Comparison of ENCODE assay signal across 25 cellular contexts in genomic region chr5:155001523-155001922, GRCh38. TPM values are rescaled to one million over a fixed set of nuclear protein-coding genes. Genes with fewer than 3 reads are reported as not detected.
A peak's percentile ranks its signal among the peaks of the same experiment; 100 is the strongest.
DNase-seq lines count a peak whose midpoint lies in the region; ATAC-seq, FAIRE-seq and TF ChIP-seq lines count a peak whose summit lies in the region.
"Had no signal": no experiment of that assay in that cellular context is flagged by ENCODE, and none has a peak within 500 bp of the region (broad histone marks: within the 10 kb centered on the region; RNA-seq: fewer than 3 reads in every experiment).

No MANE protein-coding gene starts in this region.

- CTCF ChIA-PET in HepG2 (lab: Yijun Ruan, JAX; ENCODE audit: low intra/inter-chr PET ratio, low total read pairs): no interaction called here
- CTCF ChIA-PET in Panc1 (lab: Charles Lee): no interaction called here

- intact Hi-C loops in HepG2 (cut with micrococcal nuclease; ENCODE audit: unreplicated experiment): loop anchor here (10.0 kb wide), 1 partner anchor 357 kb away; no protein-coding TSS in a partner anchor
- intact Hi-C loops in right lobe of liver (cut with DNase I): no loop called here
- intact Hi-C loops in Panc1 (cut with micrococcal nuclease; ENCODE audit: unreplicated experiment): no loop called here

- TF ChIP-seq EP300 in HepG2 (IDR thresholded peaks at IDR 0.05; ENCODE audit: low read depth in 2 of 2, low read length in 2 of 2) (no peak), HepG2 (CRISPR knock-in tag; IDR thresholded peaks at IDR 0.05; ENCODE audit: borderline replicate concordance) (no peak)

- H3K9ac ChIP-seq in HepG2 (ENCODE audit: insufficient read depth, low read depth, low read length): no peak overlapping the region
- H3K9ac ChIP-seq in keratinocyte (ENCODE audit: control insufficient read depth, extremely low read depth, insufficient read depth, low read length): no peak overlapping the region

- H3K4me3 ChIP-seq in HepG2 (replicated peaks in 1 of 3; ENCODE audit: insufficient read depth in 1 of 3, low read depth in 2 of 3, low read length in 3 of 3) (no peak overlapping the region), right lobe of liver (no peak overlapping the region), Panc1 (ENCODE audit: low read depth in 2 of 2, low read length in 2 of 2) (no peak overlapping the region), keratinocyte (ENCODE audit: control insufficient read depth in 2 of 3, extremely low read depth in 1 of 3, insufficient read depth in 2 of 3, low read depth in 1 of 3, low read length in 3 of 3) (no peak overlapping the region)
- H3K4me3 ChIP-seq: HAP-1 had no signal

- H2AFZ ChIP-seq in HepG2 (ENCODE audit: low read length) (no peak overlapping the region), keratinocyte (ENCODE audit: control insufficient read depth, low read length) (peak overlapping the region; percentile 17)

- WGBS in HepG2 (ENCODE audit: low lambda C conversion rate): 20% methylated on average over 4 of the region's 4 CpGs
- 75% methylated on average over 2 of the region's 4 CpGs for WGBS in right lobe of liver (ENCODE audit: insufficient coverage, low coverage, low lambda C conversion rate, missing lambda C conversion rate)

- ATAC-seq in HepG2 (peak; percentile 60), right lobe of liver (no peak), Panc1 (peak; percentile 22; the same call in 1 of the 2 replicates), HG03442 (IDR thresholded peaks at IDR 0.05; ENCODE audit: unreplicated experiment) (no peak)

- H4K20me1 ChIP-seq in HepG2 (ENCODE audit: insufficient read depth, low read length) (no peaks in the 10 kb centered on the region), keratinocyte (ENCODE audit: control insufficient read depth, extremely low read depth, insufficient read depth, low read length) (no peaks in the 10 kb centered on the region)

- H3K9me3 ChIP-seq in HepG2 (ENCODE audit: low read length): no peaks in the 10 kb centered on the region
- no peaks in the 10 kb centered on the region for H3K9me3 ChIP-seq in right lobe of liver
- H3K9me3 ChIP-seq in Panc1 (ENCODE audit: control insufficient read depth, insufficient read depth, low read depth, low read length): no peaks in the 10 kb centered on the region
- H3K9me3 ChIP-seq in keratinocyte (ENCODE audit: control insufficient read depth, low read depth, low read length): no peaks in the 10 kb centered on the region
- H3K9me3 ChIP-seq: BE2C, HAP-1 had no signal

- H3K27ac ChIP-seq in HepG2 (ENCODE audit: extremely low read length, insufficient read depth, low read length) (no peak overlapping the region), right lobe of liver (no peak overlapping the region), Panc1 (ENCODE audit: low read length) (no peak overlapping the region), keratinocyte (ENCODE audit: control insufficient read depth, insufficient read depth, low read length) (no peak overlapping the region)
- H3K27ac ChIP-seq: HL-60 had no signal

- FAIRE-seq in HepG2 (lab: Jason Lieb, UNC): no peak
- no peak for FAIRE-seq in keratinocyte (lab: Jason Lieb, UNC)
- FAIRE-seq: G401.6, GM12891, GM19239, H1 had no signal

- POLR2A ChIA-PET in HepG2 (lab: Yijun Ruan, JAX) (no interaction called here), Panc1 (lab: Charles Lee) (no interaction called here)

- TF ChIP-seq CTCF in HepG2 (CRISPR knock-in tag; IDR thresholded peaks at IDR 0.05) (no peak), right lobe of liver (IDR thresholded peaks at IDR 0.05) (no peak), Panc1 (IDR thresholded peaks at IDR 0.05) (no peak), keratinocyte (optimal IDR thresholded peaks at IDR 0.05 in 1 of 3, IDR thresholded peaks at IDR 0.05 in 1 of 3, conservative IDR thresholded peaks at IDR 0.05 in 1 of 3; ENCODE audit: extremely low read depth in 1 of 3, insufficient read depth in 2 of 3, low read length in 3 of 3) (no peak)

- no peaks in the 10 kb centered on the region for H3K27me3 ChIP-seq in HepG2 (ENCODE audit: control insufficient read depth in 1 of 2, insufficient read depth in 2 of 2, low read length in 2 of 2)
- H3K27me3 ChIP-seq in right lobe of liver: no peaks in the 10 kb centered on the region
- H3K27me3 ChIP-seq in Panc1 (ENCODE audit: control insufficient read depth, insufficient read depth, low read length): no peaks in the 10 kb centered on the region
- H3K27me3 ChIP-seq in keratinocyte (ENCODE audit: control insufficient read depth, extremely low read depth, insufficient read depth, low read length): no peaks in the 10 kb centered on the region
- H3K27me3 ChIP-seq: BE2C had no signal

- DNase-seq in HepG2 (ENCODE audit: low spot score) (no peak), right lobe of liver (no peak), Panc1 (ENCODE audit: low read depth, low spot score) (no peak), keratinocyte (ENCODE audit: low read depth, low spot score) (no peak), A172 (ENCODE audit: low spot score) (no peak)
- DNase-seq in stimulated activated CD4-positive, alpha-beta T cell treated with anti-CD3 and anti-CD28 coated beads, Interleukin-1b, Interleukin-23, amount 100 ng/mL, for 48 hours: no peak
- DNase-seq: 8988T; BE2C; C1 segment of cervical spinal cord; CD4-positive, CD25-positive, alpha-beta regulatory T cell; CD8-positive, alpha-beta memory T cell; COR-L47; DMS 273 treated with DMSO at 0.1 percent for 48 hours; DMS53; DND-41; KG1 had no signal

- no peak for TF ChIP-seq RAD21 in HepG2 (CRISPR knock-in tag; IDR thresholded peaks at IDR 0.05)

- H3K4me1 ChIP-seq in HepG2 (ENCODE audit: insufficient read depth, low read length) (peaks cover 1% of the 10 kb centered on the region; the same call in 1 of the 2 replicates), right lobe of liver (no peaks in the 10 kb centered on the region), Panc1 (ENCODE audit: control insufficient read depth, insufficient read depth, low read length) (no peaks in the 10 kb centered on the region; the same call in 1 of the 2 replicates), keratinocyte (ENCODE audit: control insufficient read depth, extremely low read depth, insufficient read depth, low read length) (peaks cover 12% of the 10 kb centered on the region)
- H3K4me1 ChIP-seq: BE2C, HAP-1 had no signal

- no peaks in the 10 kb centered on the region for H3K9me1 ChIP-seq in keratinocyte (ENCODE audit: control insufficient read depth, extremely low read depth, insufficient read depth, low read length)

- BruUV-seq in HepG2 (replicated peaks; lab: Mats Ljungman, UMichigan) (no TSS peak), Panc1 (replicated peaks; lab: Mats Ljungman, UMichigan) (no TSS peak)

- in situ Hi-C loops in HepG2 (cut with HindIII; ENCODE audit: extremely low pct_ligation_motif_present, low pct_unique_long_range_greater_than_20kb) (loop anchor here (10.0 kb wide), 1 partner anchor 357 kb away; no protein-coding TSS in a partner anchor), Panc1 (cut with HindIII; ENCODE audit: low pct_unique_long_range_greater_than_20kb, low sequenced_read_pairs) (no loop called here)

- TF ChIP-seq POLR2A in HepG2 (IDR thresholded peaks at IDR 0.05; ENCODE audit: insufficient read depth in 1 of 2, low read depth in 2 of 2, low read length in 2 of 2) (no peak), right lobe of liver (IDR thresholded peaks at IDR 0.05) (no peak)

- H3K79me2 ChIP-seq in HepG2 (ENCODE audit: insufficient read depth, low read length) (no peaks in the 10 kb centered on the region), keratinocyte (ENCODE audit: control insufficient read depth, insufficient read depth, low read length) (no peaks in the 10 kb centered on the region)

- H3K36me3 ChIP-seq in HepG2 (replicated peaks in 1 of 2; ENCODE audit: control insufficient read depth in 1 of 2, insufficient read depth in 2 of 2, low read length in 2 of 2): no peaks in the 10 kb centered on the region
- H3K36me3 ChIP-seq in right lobe of liver: no peaks in the 10 kb centered on the region
- H3K36me3 ChIP-seq in Panc1 (ENCODE audit: control insufficient read depth, insufficient read depth, low read length): no peaks in the 10 kb centered on the region
- no peaks in the 10 kb centered on the region for H3K36me3 ChIP-seq in keratinocyte (ENCODE audit: control insufficient read depth in 2 of 2, extremely low read depth in 1 of 2, insufficient read depth in 2 of 2, low read length in 2 of 2)
- H3K36me3 ChIP-seq: BE2C, HAP-1 had no signal

- dilution Hi-C loops in keratinocyte (cut with MboI; ENCODE audit: extremely low pct_ligation_motif_present, low sequenced_read_pairs): no loop called here

- H3K4me2 ChIP-seq in HepG2 (ENCODE audit: low read depth, low read length) (peak overlapping the region; percentile 32; the same call in 1 of the 2 replicates), keratinocyte (ENCODE audit: control insufficient read depth, extremely low read depth, insufficient read depth, low read depth, low read length) (no peak overlapping the region)

RNA-seq across cellular contexts. Expression of gene KIF4B, which starts 12.0 kb away (rescaled TPM):
- total RNA-seq in HepG2 (2016; rRNA removed; fragmentation: Illumina TruSeq; extraction: Trizol) (0.04 and 0.11 TPM in 2 replicates), right lobe of liver (not detected), Panc1 (2021; ENCODE audit: unreplicated experiment) (0.10 TPM)
- total RNA-seq in HepG2 (2016; cell fraction: cytosol; rRNA removed; fragmentation: Illumina TruSeq; extraction: Trizol; ENCODE audit: low read depth): not detected in 2 replicates
- 0.12 TPM in 1 of 2 replicates, not detected in the other for total RNA-seq in HepG2 (2016; cell fraction: insoluble cytoplasmic fraction; rRNA removed; fragmentation: Illumina TruSeq; extraction: Trizol)
- not detected in 2 replicates for total RNA-seq in HepG2 (2016; cell fraction: membrane; rRNA removed; fragmentation: Illumina TruSeq; extraction: Trizol)
- 0.12 TPM in 1 of 2 replicates, not detected in the other for total RNA-seq in HepG2 (2016; cell fraction: nucleus; rRNA removed; fragmentation: Illumina TruSeq; extraction: Trizol)
- polyA plus RNA-seq in HepG2 (2011; rRNA removed) (not detected in 2 replicates), keratinocyte (not detected in 3 replicates)
- 0.01 TPM in 1 of 2 replicates, not detected in the other for polyA plus RNA-seq in HepG2 (2011; cell fraction: cytosol; rRNA removed)
- 0.02 TPM in 1 of 2 replicates, not detected in the other for polyA plus RNA-seq in HepG2 (2011; cell fraction: nucleus; rRNA removed)
- polyA plus RNA-seq in HepG2 (2012): 0.04 and 0.05 TPM in 2 replicates
- not detected in 2 replicates for polyA plus RNA-seq in HepG2 (2016; cell fraction: cytosol; fragmentation: Illumina TruSeq; extraction: Trizol; ENCODE audit: low read depth)
- not detected in 2 replicates for polyA plus RNA-seq in HepG2 (2016; cell fraction: insoluble cytoplasmic fraction; fragmentation: Illumina TruSeq; extraction: Trizol; ENCODE audit: low read depth)
- polyA plus RNA-seq in HepG2 (2016; cell fraction: membrane; fragmentation: Illumina TruSeq; extraction: Trizol; ENCODE audit: low read depth): not detected in 2 replicates
- polyA plus RNA-seq in HepG2 (2016; cell fraction: nucleus; fragmentation: Illumina TruSeq; extraction: Trizol; ENCODE audit: insufficient read depth, low read depth): not detected in 2 replicates
- polyA minus RNA-seq in HepG2 (2011; rRNA and poly(A)+ RNA removed; ENCODE audit: low replicate concordance): 0.12 TPM in 1 of 2 replicates, not detected in the other
- polyA minus RNA-seq in HepG2 (2011; cell fraction: cytosol; rRNA and poly(A)+ RNA removed): not detected in 2 replicates
- polyA minus RNA-seq in HepG2 (2011; cell fraction: nucleus; rRNA and poly(A)+ RNA removed): 0.13 and 0.37 TPM in 2 replicates
- polyA plus RNA-seq in Panc1 (2012; ENCODE audit: insufficient read length): 0.15 TPM
- 0.07 TPM for polyA plus RNA-seq in keratinocyte (2011; ENCODE audit: low read depth)
- not detected in 2 replicates for polyA plus RNA-seq in keratinocyte (2011; cell fraction: cytosol; rRNA removed)
- 0.03 and 0.04 TPM in 2 replicates for polyA plus RNA-seq in keratinocyte (2011; cell fraction: nucleus; rRNA removed)
- 0.06 TPM in 1 of 2 replicates, not detected in the other for polyA plus RNA-seq in keratinocyte (2012; ENCODE audit: low replicate concordance)
- not detected in 3 replicates for polyA minus RNA-seq in keratinocyte
- polyA minus RNA-seq in keratinocyte (2011; cell fraction: cytosol; rRNA and poly(A)+ RNA removed): not detected
- polyA minus RNA-seq in keratinocyte (2011; cell fraction: nucleus; rRNA and poly(A)+ RNA removed): not detected in 2 replicates
- 0.02 TPM in 1 of 2 replicates, not detected in the other for total RNA-seq in A172 (2014; rRNA removed; shearing (Covaris generic))
- total RNA-seq: CD4-positive, CD25-positive, alpha-beta regulatory T cell; HT1080 had no signal
- polyA plus RNA-seq: CD4-positive, CD25-positive, alpha-beta regulatory T cell; CD8-positive, alpha-beta memory T cell; IgD-negative memory B cell had no signal

Comparison
In these comparisons a context has a peak if more than half of its experiments do, and no peak if none do; other contexts are left out.
1. ATAC-seq: peak in HepG2 (single experiment) and Panc1 (single experiment); none in right lobe of liver (0 of 4) and HG03442 (single experiment).